Comparison of ENCODE assay signal across 37 cellular contexts in the genomic region with DNA sequence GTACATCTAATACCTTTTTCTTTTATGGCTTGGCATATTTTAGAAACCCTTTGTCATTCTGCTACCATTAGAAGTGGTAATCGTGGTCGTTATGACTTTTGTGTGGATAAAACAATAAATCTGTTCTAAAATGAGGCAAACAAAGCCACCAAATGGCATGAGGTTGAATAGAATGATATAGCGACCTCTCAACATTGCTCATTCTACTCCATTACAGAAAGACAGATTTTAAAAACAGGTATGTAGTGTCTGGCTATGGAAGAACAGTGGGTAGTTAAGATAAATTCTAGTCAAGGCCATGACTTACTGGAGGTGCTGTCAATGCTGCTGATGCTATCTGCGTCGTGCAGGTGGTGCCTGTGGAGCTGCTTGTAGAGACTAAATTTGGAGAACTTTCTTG.
"Had no signal": no experiment of that assay in that cellular context is flagged by ENCODE, and none has a peak within 500 bp of the region (broad histone marks: within the 10 kb centered on the region; RNA-seq: fewer than 3 reads in every experiment).

No MANE protein-coding gene starts in this region.

- H3K9me3 Mint-ChIP-seq: activated naive CD4-positive, alpha-beta T cell treated with anti-CD3 and anti-CD28 coated beads for 36 hours; activated naive CD4-positive, alpha-beta T cell treated with anti-CD3 and anti-CD28 coated beads, Interleukin-2, amount 10 ng/mL, durations not matched to agents 7 days and 5 days; activated naive CD4-positive, alpha-beta T cell treated with anti-CD3 and anti-CD28 coated beads, Interleukin-2, amount 50 U/mL, for 24 hours; activated naive CD4-positive, alpha-beta T cell treated with anti-CD3 and anti-CD28 coated beads, Interleukin-2, amount 50 U/mL, for 72 hours; activated naive CD8-positive, alpha-beta T cell treated with anti-CD3 and anti-CD28 coated beads for 36 hours; activated naive CD8-positive, alpha-beta T cell treated with anti-CD3 and anti-CD28 coated beads, Interleukin-2, amount 50 U/mL, for 24 hours; activated T-cell treated with anti-CD3 and anti-CD28 coated beads, Interleukin-2, amount 50 U/mL, for 24 hours; activated T-cell treated with anti-CD3 and anti-CD28 coated beads, Interleukin-2, amount 50 U/mL, for 4 hours; activated T-helper 1 cell treated with anti-CD3 and anti-CD28 coated beads, Interleukin-12 subunit alpha, Interleukin-12 subunit beta, Interleukin-2, Interleukin-4 antibody, amounts not matched to agents 30 ng/mL and 10 ng/mL and 1 ng/mL, durations not matched to agents 14 hours and 24 hours and 36 hours; activated T-helper 17 cell treated with anti-CD3 and anti-CD28 coated beads, Interleukin-2, amount 50 U/mL, for 72 hours; activated T-helper 2 cell treated with anti-CD3 and anti-CD28 coated beads, Interferon-gamma antibody, Interleukin-2, Interleukin-4, amounts not matched to agents 10 μg/mL and 5 μg/mL and 100 μg/mL, durations not matched to agents 14 hours and 24 hours and 36 hours; central memory CD8-positive, alpha-beta T cell had no signal

- H3K4me1 ChIP-seq: ascending aorta, body of pancreas, breast epithelium had no signal

- H3K4me1 Mint-ChIP-seq: brain; central memory CD8-positive, alpha-beta T cell had no signal

- H3K36me3 ChIP-seq: breast epithelium had no signal

- H3K27me3 ChIP-seq: adrenal gland, ascending aorta, body of pancreas, brain microvascular endothelial cell, breast epithelium, cardiac muscle cell had no signal

- H3K27ac Mint-ChIP-seq: activated naive CD4-positive, alpha-beta T cell treated with anti-CD3 and anti-CD28 coated beads for 36 hours; activated naive CD4-positive, alpha-beta T cell treated with anti-CD3 and anti-CD28 coated beads, Interleukin-2, amount 10 ng/mL, durations not matched to agents 7 days and 5 days; activated naive CD4-positive, alpha-beta T cell treated with anti-CD3 and anti-CD28 coated beads, Interleukin-2, amount 50 U/mL, for 24 hours; activated naive CD4-positive, alpha-beta T cell treated with anti-CD3 and anti-CD28 coated beads, Interleukin-2, amount 50 U/mL, for 72 hours; activated naive CD8-positive, alpha-beta T cell; activated naive CD8-positive, alpha-beta T cell treated with anti-CD3 and anti-CD28 coated beads for 36 hours; activated naive CD8-positive, alpha-beta T cell treated with anti-CD3 and anti-CD28 coated beads, Interleukin-2, amount 10 ng/mL, durations not matched to agents 7 days and 5 days; activated naive CD8-positive, alpha-beta T cell treated with anti-CD3 and anti-CD28 coated beads, Interleukin-2, amount 50 U/mL, for 24 hours; activated T-cell treated with anti-CD3 and anti-CD28 coated beads, Interleukin-2, amount 50 U/mL, for 24 hours; activated T-helper 1 cell treated with anti-CD3 and anti-CD28 coated beads, Interleukin-12 subunit alpha, Interleukin-12 subunit beta, Interleukin-2, Interleukin-4 antibody, amounts not matched to agents 30 ng/mL and 10 ng/mL and 1 ng/mL, durations not matched to agents 14 hours and 24 hours and 36 hours; activated T-helper 17 cell treated with anti-CD3 and anti-CD28 coated beads, Interleukin-2, amount 50 U/mL, for 72 hours; activated T-helper 2 cell treated with anti-CD3 and anti-CD28 coated beads, Interferon-gamma antibody, Interleukin-2, Interleukin-4, amounts not matched to agents 10 μg/mL and 5 μg/mL and 100 μg/mL, durations not matched to agents 14 hours and 24 hours and 36 hours had no signal

- H3K36me3 Mint-ChIP-seq: activated naive CD4-positive, alpha-beta T cell treated with anti-CD3 and anti-CD28 coated beads, Interleukin-2, amount 10 ng/mL, durations not matched to agents 7 days and 5 days; activated naive CD4-positive, alpha-beta T cell treated with anti-CD3 and anti-CD28 coated beads, Interleukin-2, amount 50 U/mL, for 24 hours; activated naive CD4-positive, alpha-beta T cell treated with anti-CD3 and anti-CD28 coated beads, Interleukin-2, amount 50 U/mL, for 72 hours; activated naive CD8-positive, alpha-beta T cell; activated naive CD8-positive, alpha-beta T cell treated with anti-CD3 and anti-CD28 coated beads for 36 hours had no signal

- H3K27me3 Mint-ChIP-seq: activated T-helper 17 cell treated with anti-CD3 and anti-CD28 coated beads, Interleukin-2, amount 50 U/mL, for 72 hours had no signal

- H3K9me3 ChIP-seq: adrenal gland, ascending aorta, body of pancreas, breast epithelium had no signal

- H3K4me3 Mint-ChIP-seq: activated naive CD4-positive, alpha-beta T cell treated with anti-CD3 and anti-CD28 coated beads for 36 hours; activated naive CD4-positive, alpha-beta T cell treated with anti-CD3 and anti-CD28 coated beads, Interleukin-2, amount 10 ng/mL, durations not matched to agents 7 days and 5 days; activated naive CD4-positive, alpha-beta T cell treated with anti-CD3 and anti-CD28 coated beads, Interleukin-2, amount 50 U/mL, for 24 hours; activated naive CD8-positive, alpha-beta T cell; activated naive CD8-positive, alpha-beta T cell treated with anti-CD3 and anti-CD28 coated beads for 36 hours; activated naive CD8-positive, alpha-beta T cell treated with anti-CD3 and anti-CD28 coated beads, Interleukin-2, amount 10 ng/mL, durations not matched to agents 7 days and 5 days; activated naive CD8-positive, alpha-beta T cell treated with anti-CD3 and anti-CD28 coated beads, Interleukin-2, amount 50 U/mL, for 24 hours; activated T-cell treated with anti-CD3 and anti-CD28 coated beads, Interleukin-2, amount 50 U/mL, for 24 hours; activated T-cell treated with anti-CD3 and anti-CD28 coated beads, Interleukin-2, amount 50 U/mL, for 4 hours; activated T-helper 1 cell treated with anti-CD3 and anti-CD28 coated beads, Interleukin-12 subunit alpha, Interleukin-12 subunit beta, Interleukin-2, Interleukin-4 antibody, amounts not matched to agents 30 ng/mL and 10 ng/mL and 1 ng/mL, durations not matched to agents 14 hours and 24 hours and 36 hours; activated T-helper 17 cell treated with anti-CD3 and anti-CD28 coated beads, Interleukin-2, amount 50 U/mL, for 72 hours; brain; central memory CD8-positive, alpha-beta T cell had no signal

- H3K27ac ChIP-seq: adrenal gland, ascending aorta, body of pancreas, brain microvascular endothelial cell, breast epithelium, cardiac muscle cell had no signal

- H3K4me3 ChIP-seq: adrenal gland, ascending aorta, body of pancreas, breast epithelium, cardiac muscle cell had no signal

- ATAC-seq: activated naive CD8-positive, alpha-beta T cell treated with anti-CD3 and anti-CD28 coated beads, Interleukin-2, amount 50 U/mL, for 24 hours; activated T-cell treated with anti-CD3 and anti-CD28 coated beads, Interleukin-2, amount 50 U/mL, for 4 hours; activated T-helper 17 cell treated with anti-CD3 and anti-CD28 coated beads, Interleukin-2, amount 50 U/mL, for 72 hours; body of pancreas had no signal

- DNase-seq: activated effector memory CD4-positive, alpha-beta T cell treated with anti-CD3 and anti-CD28 coated beads, Interleukin-2, amount 50 U/mL, for 16 hours; activated effector memory CD4-positive, alpha-beta T cell treated with Interleukin-2 at 50 U/mL for 16 hours; activated gamma-delta T cell; activated gamma-delta T cell treated with Interleukin-2 at 50 U/mL for 16 hours; activated naive CD4-positive, alpha-beta T cell; activated naive CD4-positive, alpha-beta T cell treated with anti-CD3 and anti-CD28 coated beads for 36 hours; activated naive CD4-positive, alpha-beta T cell treated with anti-CD3 and anti-CD28 coated beads, Interleukin-2, amount 10 ng/mL, durations not matched to agents 7 days and 5 days; activated naive CD4-positive, alpha-beta T cell treated with anti-CD3 and anti-CD28 coated beads, Interleukin-2, amount 50 U/mL, for 16 hours; activated naive CD4-positive, alpha-beta T cell treated with Interleukin-2 at 50 U/mL for 16 hours; activated naive CD8-positive, alpha-beta T cell treated with anti-CD3 and anti-CD28 coated beads for 36 hours; activated naive CD8-positive, alpha-beta T cell treated with anti-CD3 and anti-CD28 coated beads, Interleukin-2, amount 10 ng/mL, durations not matched to agents 7 days and 5 days; activated naive CD8-positive, alpha-beta T cell treated with anti-CD3 and anti-CD28 coated beads, Interleukin-2, amount 50 U/mL, for 24 hours; activated T-cell treated with anti-CD3 and anti-CD28 coated beads for 4 hours; activated T-cell treated with anti-CD3 and anti-CD28 coated beads, Interleukin-2, amount 50 U/mL, for 1 hour; activated T-cell treated with anti-CD3 and anti-CD28 coated beads, Interleukin-2, amount 50 U/mL, for 24 hours; activated T-cell treated with anti-CD3 and anti-CD28 coated beads, Interleukin-2, amount 50 U/mL, for 4 hours; adrenal gland; amniotic stem cell; amygdala; anterior cingulate cortex; aorta; body of pancreas; brain microvascular endothelial cell; caudate nucleus; central memory CD4-positive, alpha-beta T cell; cerebellar nuclear complex had no signal
